1 cellular context compared by ENCODE assay signal in the genomic region with DNA sequence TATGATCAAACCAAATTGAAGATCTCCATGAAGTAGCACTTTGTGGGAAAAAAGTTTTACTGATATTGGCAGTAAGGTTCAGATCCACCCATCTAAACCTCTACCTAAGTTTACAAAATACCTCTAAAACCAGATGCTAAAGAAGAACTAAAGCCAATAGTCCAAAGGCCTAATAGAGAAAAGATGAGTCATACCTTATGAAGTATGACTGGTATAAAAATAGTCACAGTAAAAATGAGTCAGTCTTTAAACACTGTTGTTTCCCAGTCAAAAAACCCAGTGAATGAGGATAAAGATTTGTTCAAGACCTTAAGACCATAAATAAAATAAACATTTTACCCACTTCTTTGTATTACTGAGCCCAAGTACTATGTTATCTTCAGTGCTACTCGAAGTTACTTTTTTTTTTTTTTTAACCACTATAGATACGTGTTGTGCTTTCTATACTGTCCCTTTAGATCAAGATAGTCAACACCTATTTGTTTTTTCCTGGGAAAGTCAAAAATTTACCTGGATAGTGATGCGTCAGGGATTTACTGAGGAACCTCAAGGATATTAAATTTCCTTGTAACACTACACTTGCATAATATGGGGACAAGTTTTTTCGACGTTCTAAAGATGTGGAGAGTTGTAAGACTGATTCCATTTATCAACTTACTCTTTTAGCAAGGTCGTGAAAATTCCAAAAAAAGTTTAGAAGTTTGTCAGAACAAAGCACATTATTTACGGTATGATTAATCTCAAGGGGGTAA.
TF ChIP-seq lines count a peak whose summit lies in the region.

No MANE protein-coding gene starts in this region.

TF ChIP-seq in K562, 482 proteins besides CTCF, POLR2A, EP300 and RAD21 (continued from another document):
- no peak for TF ChIP-seq HEY1 (CRISPR knock-in tag; IDR thresholded peaks at IDR 0.05; ENCODE audit: borderline replicate concordance)
- TF ChIP-seq C11orf30 (IDR thresholded peaks at IDR 0.05; ENCODE audit: low read depth), result peak; percentile 85
- no peak for TF ChIP-seq CAMTA2 (CRISPR knock-in tag; conservative IDR thresholded peaks at IDR 0.05)
- peak; percentile 40; the same call in 1 of the 2 replicates for TF ChIP-seq MAFF (IDR thresholded peaks at IDR 0.05; ENCODE audit: low read length)
- peak; percentile 92 for TF ChIP-seq ZNF316 (IDR thresholded peaks at IDR 0.05)
- no peak for TF ChIP-seq DLX4 (CRISPR knock-in tag; IDR thresholded peaks at IDR 0.05)
- TF ChIP-seq YY1 (IDR thresholded peaks at IDR 0.05; ENCODE audit: borderline replicate concordance in 1 of 3, control insufficient read depth in 1 of 3, extremely low read depth in 1 of 3, insufficient read depth in 3 of 3, insufficient read length in 1 of 3, insufficient replicate concordance in 2 of 3, low read depth in 1 of 3, low read length in 2 of 3), result no peak
- TF ChIP-seq ZNF146 (CRISPR knock-in tag; IDR thresholded peaks at IDR 0.05; ENCODE audit: unreplicated experiment), result no peak
- TF ChIP-seq GABPB2 (CRISPR knock-in tag; conservative IDR thresholded peaks at IDR 0.05), result no peak
- peak; percentile 71; the same call in 1 of the 2 replicates for TF ChIP-seq SMARCE1 (IDR thresholded peaks at IDR 0.05)
- TF ChIP-seq MEF2D (tag; conservative IDR thresholded peaks at IDR 0.05; ENCODE audit: low read depth), result peak; percentile 64; the same call in 1 of the 2 replicates
- TF ChIP-seq MAFK (IDR thresholded peaks at IDR 0.05; ENCODE audit: low read length), result peak; percentile 46; the same call in 1 of the 2 replicates
- TF ChIP-seq JUND (IDR thresholded peaks at IDR 0.05; ENCODE audit: borderline replicate concordance, low read depth, low read length), result peak; percentile 78; the same call in 1 of the 2 replicates
- TF ChIP-seq JUND (tag; IDR thresholded peaks at IDR 0.05; ENCODE audit: borderline replicate concordance, low read depth, low read length), result peak; percentile 91
- peak; percentile 89 for TF ChIP-seq FOSL1 (tag; conservative IDR thresholded peaks at IDR 0.05)
- peak; percentile 46 for TF ChIP-seq ARID1B (IDR thresholded peaks at IDR 0.05)
- peak; percentile 51 for TF ChIP-seq NFE2 (IDR thresholded peaks at IDR 0.05; ENCODE audit: low read depth)
- peak; percentile 85 for TF ChIP-seq MAFG (tag; conservative IDR thresholded peaks at IDR 0.05)
- peak; percentile 80 for TF ChIP-seq JUN (IDR thresholded peaks at IDR 0.05; ENCODE audit: borderline replicate concordance, low read depth, low read length)
- TF ChIP-seq JUN (CRISPR knock-in tag; IDR thresholded peaks at IDR 0.05; ENCODE audit: borderline replicate concordance), result no peak
- no peak for TF ChIP-seq CBFA2T3 (IDR thresholded peaks at IDR 0.05)
- no peak for TF ChIP-seq ZNF583 (CRISPR knock-in tag; IDR thresholded peaks at IDR 0.05)
- TF ChIP-seq DPF2 (IDR thresholded peaks at IDR 0.05), result 0 out of 2 replicates have a peak, but pooled peaks have one; percentile 48
- peak; percentile 98 for TF ChIP-seq ATF3 (IDR thresholded peaks at IDR 0.05)
- TF ChIP-seq ATF3 (CRISPR knock-in tag; conservative IDR thresholded peaks at IDR 0.05), result no peak
